Comparison of ENCODE assay signal across 8 cellular contexts in the genomic region with DNA sequence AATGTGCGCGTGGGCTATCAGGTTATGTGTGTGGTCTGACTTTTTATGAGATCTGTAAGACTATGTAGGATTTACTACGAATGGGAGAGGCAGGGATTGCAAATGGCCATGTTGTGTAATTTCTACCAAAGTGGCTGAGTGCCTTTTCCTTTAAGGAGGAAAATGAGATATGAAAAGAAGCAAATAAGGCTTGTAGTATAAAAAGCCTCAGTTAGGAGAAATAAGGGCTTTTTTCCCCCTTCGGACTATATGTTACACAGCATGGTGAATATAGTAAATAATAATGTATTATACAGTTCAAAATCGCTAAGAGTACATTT. TPM values are rescaled to one million over a fixed set of nuclear protein-coding genes. Genes with fewer than 3 reads are reported as not detected.
DNase-seq lines count a peak whose midpoint lies in the region; ATAC-seq and TF ChIP-seq lines count a peak whose summit lies in the region.

No MANE protein-coding gene starts in this region.

- H3K9me3 ChIP-seq in RWPE2 (ENCODE audit: severe bottlenecking) (no peaks in the 10 kb centered on the region), esophagus muscularis mucosa (peaks cover 0 to 3% (median 0%) of the 10 kb centered on the region in 4 donors), prostate gland (no peaks in the 10 kb centered on the region)

- H3K4me3 ChIP-seq in GM08714 (ENCODE audit: low read length) (peak overlapping the region; percentile 95), RWPE2 (ENCODE audit: severe bottlenecking) (peak overlapping the region; percentile 66), esophagus muscularis mucosa (peak overlapping the region; percentile 57 to 81 (median 72)), prostate gland (peak overlapping the region; percentile 59 to 84)

- 9% methylated on average over 5 of the region's 5 CpGs for WGBS in esophagus muscularis mucosa
- 5% methylated on average over 5 of the region's 5 CpGs for WGBS in prostate gland

- H3K27me3 ChIP-seq in RWPE2 (ENCODE audit: insufficient read depth, poor library complexity, severe bottlenecking) (no peaks in the 10 kb centered on the region), esophagus muscularis mucosa (no peaks in the 10 kb centered on the region), prostate gland (replicated peaks; ENCODE audit: insufficient read depth) (no peaks in the 10 kb centered on the region)

- ATAC-seq in RWPE2 (ENCODE audit: low read depth) (peak; percentile 70; the same call in 2 of the 3 replicates), GM21717 (IDR thresholded peaks at IDR 0.05; ENCODE audit: unreplicated experiment) (no peak), GM19328 (IDR thresholded peaks at IDR 0.05; ENCODE audit: unreplicated experiment) (no peak)

- no peak overlapping the region for H3K27ac ChIP-seq in RWPE2 (ENCODE audit: poor library complexity, severe bottlenecking)
- peak overlapping the region; percentile 67 to 76 (median 70) for H3K27ac ChIP-seq in esophagus muscularis mucosa (replicated peaks in 1 of 4)
- peak overlapping the region; percentile 69 to 71 for H3K27ac ChIP-seq in prostate gland

- TF ChIP-seq EP300 in esophagus muscularis mucosa (IDR thresholded peaks at IDR 0.05): no peak

- peaks cover 8% of the 10 kb centered on the region for H3K4me1 ChIP-seq in RWPE2 (ENCODE audit: insufficient read depth, poor library complexity, severe bottlenecking)
- peaks cover 12 to 25% (median 15%) of the 10 kb centered on the region in 4 donors for H3K4me1 ChIP-seq in esophagus muscularis mucosa
- no peaks in the 10 kb centered on the region for H3K4me1 ChIP-seq in prostate gland (replicated peaks)

- DNase-seq in RWPE2 (ENCODE audit: low spot score) (no peak), esophagus muscularis mucosa (ENCODE audit: extremely low spot score) (no peak), prostate gland (ENCODE audit: low spot score) (no peak), NCI-H1092 treated with DMSO at 0.1 percent for 48 hours (lab: John Stamatoyannopoulos, UW) (no peak), foreskin melanocyte (no peak)

- H3K36me3 ChIP-seq in RWPE2 (ENCODE audit: low read depth) (peaks cover 32% of the 10 kb centered on the region), esophagus muscularis mucosa (peaks cover 0 to 18% (median 5%) of the 10 kb centered on the region in 4 donors), prostate gland (no peaks in the 10 kb centered on the region)

- no peak for TF ChIP-seq POLR2A in esophagus muscularis mucosa (IDR thresholded peaks at IDR 0.05; ENCODE audit: low read depth)
- no peak for TF ChIP-seq POLR2A in prostate gland (IDR thresholded peaks at IDR 0.05)

- TF ChIP-seq CTCF in RWPE2 (IDR thresholded peaks at IDR 0.05; ENCODE audit: poor library complexity, severe bottlenecking) (no peak), esophagus muscularis mucosa (IDR thresholded peaks at IDR 0.05) (no peak), prostate gland (IDR thresholded peaks at IDR 0.05) (no peak)

- intact Hi-C loops in esophagus muscularis mucosa (cut with DNase I): loop anchor here (5.0 to 10.0 kb wide), 2 partner anchors 123 to 261 kb away; a partner anchor contains a TSS
- intact Hi-C loops in prostate gland (cut with DNase I): loop anchor here (5.0 to 10.0 kb wide), 2 partner anchors 131 to 263 kb away; a partner anchor contains a TSS

RNA-seq across cellular contexts. Expression of a gene that starts 0.4 kb away (rescaled TPM):
- total RNA-seq in esophagus muscularis mucosa (1 to 10 TPM; 4.5 to 7.2 (median 6.5) TPM), prostate gland (10 to 100 TPM in 1 of 2 donors, 1 to 10 TPM in 1; 4.2 to 14.9 TPM)
